In genomic region chr11:78497309-78497708, GRCh38 we compare ENCODE assay signal across 1 cellular context.
TF ChIP-seq lines count a peak whose summit lies in the region.

No MANE protein-coding gene starts in this region.

TF ChIP-seq in HepG2, 621 proteins besides CTCF, POLR2A, EP300 and RAD21 (continued from another document):
- TF ChIP-seq TFDP1 (CRISPR knock-in tag; IDR thresholded peaks at IDR 0.05; ENCODE audit: borderline replicate concordance) (no peak), IRF9 (CRISPR knock-in tag; IDR thresholded peaks at IDR 0.05; ENCODE audit: borderline replicate concordance) (no peak), GLMP (CRISPR knock-in tag; IDR thresholded peaks at IDR 0.05; ENCODE audit: borderline replicate concordance) (no peak)
